22 cellular contexts compared by ENCODE assay signal in genomic region chr12:94511506-94511905, GRCh38. TPM values are rescaled to one million over a fixed set of nuclear protein-coding genes. Genes with fewer than 3 reads are reported as not detected.
DNase-seq lines count a peak whose midpoint lies in the region; ATAC-seq and TF ChIP-seq lines count a peak whose summit lies in the region.
"Had no signal": no experiment of that assay in that cellular context is flagged by ENCODE, and none has a peak within 500 bp of the region (broad histone marks: within the 10 kb centered on the region; RNA-seq: fewer than 3 reads in every experiment).

No MANE protein-coding gene starts in this region.

- no peak for TF ChIP-seq POLR2A in sigmoid colon (IDR thresholded peaks at IDR 0.05)
- no peak for TF ChIP-seq POLR2A in gastrocnemius medialis (IDR thresholded peaks at IDR 0.05)

- peak overlapping the region in 1 of 2 donors; percentile 25 for H3K27ac ChIP-seq in right atrium auricular region
- peak overlapping the region in 6 of 10 donors; percentile 20 to 56 (median 43) for H3K27ac ChIP-seq in heart right ventricle
- H3K27ac ChIP-seq in sigmoid colon = peak overlapping the region in 3 of 4 donors; percentile 27 to 59 (median 57)
- H3K27ac ChIP-seq in gastrocnemius medialis = no peak overlapping the region
- H3K27ac ChIP-seq: A549; BLaER1 treated with 17β-estradiol and CSF1 and Interleukin-3, amounts not matched to agents 10 nM and 100 nM had no signal

- in situ Hi-C loops in gastrocnemius medialis (cut with MboI; ENCODE audit: low sequenced_read_pairs in 4 of 4) = no loop called here

- peak; percentile 83 for ATAC-seq in Right ventricle myocardium superior (ENCODE audit: poor library complexity)
- ATAC-seq in heart right ventricle = peak in 6 of 8 donors; percentile 57 to 91 (median 80)
- ATAC-seq in left ventricle myocardium superior = peak; percentile 88
- no peak for ATAC-seq in gastrocnemius medialis
- ATAC-seq: A549 had no signal

- TF ChIP-seq CTCF in right atrium auricular region (IDR thresholded peaks at IDR 0.05) = no peak
- TF ChIP-seq CTCF in heart right ventricle (IDR thresholded peaks at IDR 0.05) = no peak
- no peak for TF ChIP-seq CTCF in sigmoid colon (IDR thresholded peaks at IDR 0.05)
- TF ChIP-seq CTCF in gastrocnemius medialis (IDR thresholded peaks at IDR 0.05 in 4 of 5, conservative IDR thresholded peaks at IDR 0.05 in 1 of 5) = no peak

- H3K9me3 ChIP-seq in right atrium auricular region (no peaks in the 10 kb centered on the region), heart right ventricle (no peaks in the 10 kb centered on the region), sigmoid colon (no peaks in the 10 kb centered on the region), gastrocnemius medialis (no peaks in the 10 kb centered on the region)
- H3K9me3 ChIP-seq: A549, BE2C had no signal

- DNase-seq in Right ventricle myocardium superior (no peak), right atrium auricular region (ENCODE audit: low spot score) (no peak), heart right ventricle (peak in 1 of 2 donors; percentile 15), left ventricle myocardium superior (no peak), sigmoid colon (no peak), gastrocnemius medialis (no peak), posterior vena cava (ENCODE audit: low spot score) (no peak)
- no peak for DNase-seq in activated CD4-positive, alpha-beta T cell treated with anti-CD3 and anti-CD28 coated beads for 48 hours
- DNase-seq: 8988T; ACHN; AML-193; BE2C; CD4-positive, alpha-beta T cell; CD8-positive, alpha-beta memory T cell; DMS53; DMS79 treated with DMSO at 0.1 percent for 48 hours; GF-D8; GOT3; HFFc6 had no signal

- H3K4me1 ChIP-seq in right atrium auricular region = peaks cover 0 to 20% of the 10 kb centered on the region in 2 donors
- H3K4me1 ChIP-seq in heart right ventricle = peaks cover 0 to 17% (median 3%) of the 10 kb centered on the region in 9 donors
- H3K4me1 ChIP-seq in sigmoid colon = peaks cover 0 to 21% (median 14%) of the 10 kb centered on the region in 4 donors
- H3K4me1 ChIP-seq in gastrocnemius medialis = no peaks in the 10 kb centered on the region
- H3K4me1 ChIP-seq: A549; BE2C; BLaER1 treated with 17β-estradiol and CSF1 and Interleukin-3, amounts not matched to agents 10 nM and 100 nM; HAP-1 had no signal

- TF ChIP-seq EP300 in sigmoid colon (IDR thresholded peaks at IDR 0.05) = no peak

- H3K4me3 ChIP-seq in right atrium auricular region (no peak overlapping the region), heart right ventricle (no peak overlapping the region), sigmoid colon (no peak overlapping the region), gastrocnemius medialis (no peak overlapping the region)
- H3K4me3 ChIP-seq: A549; BLaER1 treated with 17β-estradiol and CSF1 and Interleukin-3, amounts not matched to agents 10 nM and 100 nM; HAP-1 had no signal

- whole genome bisulfite sequencing in heart right ventricle, 2 donors = 38 to 40% methylated on average over 1 of the region's 1 CpG
- WGBS in sigmoid colon, 2 donors = 88% methylated on average over 1 of the region's 1 CpG

- H3K27me3 ChIP-seq in right atrium auricular region (no peaks in the 10 kb centered on the region), heart right ventricle (no peaks in the 10 kb centered on the region), sigmoid colon (no peaks in the 10 kb centered on the region), gastrocnemius medialis (no peaks in the 10 kb centered on the region)
- H3K27me3 ChIP-seq: BE2C; BLaER1 treated with 17β-estradiol and CSF1 and Interleukin-3, amounts not matched to agents 10 nM and 100 nM had no signal

- H3K36me3 ChIP-seq in right atrium auricular region = no peaks in the 10 kb centered on the region
- H3K36me3 ChIP-seq in heart right ventricle = no peaks in the 10 kb centered on the region
- H3K36me3 ChIP-seq in sigmoid colon = no peaks in the 10 kb centered on the region
- H3K36me3 ChIP-seq in gastrocnemius medialis = no peaks in the 10 kb centered on the region
- H3K36me3 ChIP-seq: BE2C; BLaER1 treated with 17β-estradiol and CSF1 and Interleukin-3, amounts not matched to agents 10 nM and 100 nM; HAP-1 had no signal

- intact Hi-C loops in Right ventricle myocardium superior (cut with DNase I) = no loop called here
- intact Hi-C loops in heart right ventricle (cut with DNase I) = no loop called here
- intact Hi-C loops in left ventricle myocardium superior (cut with micrococcal nuclease) = no loop called here
- intact Hi-C loops in sigmoid colon (cut with DNase I) = no loop called here
- intact Hi-C loops in gastrocnemius medialis (cut with DNase I; ENCODE audit: low total_unique reads) = no loop called here
- intact Hi-C loops in posterior vena cava (cut with DNase I) = no loop called here

RNA-seq across cellular contexts. Expression of gene CEP83, which starts 51.8 kb away (rescaled TPM):
- total RNA-seq in Right ventricle myocardium superior (8.5 TPM), right atrium auricular region (10 to 100 TPM; 13.0 to 16.6 TPM), heart right ventricle (10 to 100 TPM in 5 of 10 donors, 1 to 10 TPM in 5; 7.0 to 18.2 (median 10.2) TPM), left ventricle myocardium superior (8.6 TPM), sigmoid colon (10 to 100 TPM in 2 of 4 donors, 1 to 10 TPM in 2; 7.9 to 23.5 (median 10.4) TPM), gastrocnemius medialis (10 to 100 TPM in 2 of 4 donors, 1 to 10 TPM in 2; 3.5 to 19.5 (median 11.2) TPM), posterior vena cava (10 to 100 TPM; 15.0 to 16.7 TPM)
- polyA plus RNA-seq in heart right ventricle (10 to 100 TPM in 1 of 2 donors, 1 to 10 TPM in 1; 4.2 to 20.5 TPM), sigmoid colon (1 to 10 TPM; 4.4 to 6.7 (median 5.4) TPM)

Comparison
In these comparisons a context has a peak if more than half of its experiments do, and no peak if none do; other contexts are left out.
1. ATAC-seq: peak in Right ventricle myocardium superior (single experiment), heart right ventricle (6 of 8) and left ventricle myocardium superior (single experiment); none in gastrocnemius medialis (0 of 2).
2. H3K27ac ChIP-seq: peak in heart right ventricle (6 of 10) and sigmoid colon (3 of 4); none in gastrocnemius medialis (0 of 4).